In genomic region chr13:85031771-85032170, GRCh38 we compare ENCODE assay signal across 15 cellular contexts.
DNase-seq lines count a peak whose midpoint lies in the region; ATAC-seq and TF ChIP-seq lines count a peak whose summit lies in the region.
"Had no signal": no experiment of that assay in that cellular context is flagged by ENCODE, and none has a peak within 500 bp of the region (broad histone marks: within the 10 kb centered on the region; RNA-seq: fewer than 3 reads in every experiment).

No MANE protein-coding gene starts in this region.

- H4K20me1 ChIP-seq in Karpas-422 (ENCODE audit: insufficient read depth, low read depth, low read length) = no peaks in the 10 kb centered on the region

- 57 to 58% methylated on average over 1 of the region's 1 CpG for whole genome bisulfite sequencing in esophagus squamous epithelium, 2 donors

- ATAC-seq in WTC11 = peak; percentile 24; the same call in 1 of the 2 replicates
- ATAC-seq: CD8-positive, alpha-beta T cell had no signal

- no peak overlapping the region for H3K9ac ChIP-seq in Karpas-422 (ENCODE audit: low read length)

- H3K9me3 ChIP-seq in Karpas-422 (ENCODE audit: low read length) (peaks cover 9% of the 10 kb centered on the region), esophagus squamous epithelium (peaks cover 0 to 10% (median 0%) of the 10 kb centered on the region in 3 donors), tibial artery (peaks cover 0 to 10% (median 8%) of the 10 kb centered on the region in 3 donors)

- peaks cover 21% of the 10 kb centered on the region for H3K9me3 Mint-ChIP-seq in WTC11

- no peaks in the 10 kb centered on the region; the same call in 1 of the 2 replicates for H3K36me3 ChIP-seq in Karpas-422 (ENCODE audit: insufficient read depth, low read length)
- no peaks in the 10 kb centered on the region for H3K36me3 ChIP-seq in esophagus squamous epithelium
- H3K36me3 ChIP-seq in tibial artery = no peaks in the 10 kb centered on the region

- CTCF ChIA-PET in WTC11 (lab: Charles Lee) = no interaction called here

- no peaks in the 10 kb centered on the region for H3K79me2 ChIP-seq in Karpas-422 (ENCODE audit: low read length)

- peaks cover 17% of the 10 kb centered on the region for H3K36me3 Mint-ChIP-seq in WTC11
- H3K36me3 Mint-ChIP-seq: CD14-positive monocyte; CD8-positive, alpha-beta T cell had no signal

- intact Hi-C loops in esophagus squamous epithelium (cut with DNase I) (no loop called here), tibial artery (cut with DNase I; ENCODE audit: low total_unique reads) (no loop called here)

- H3K27me3 ChIP-seq in Karpas-422 (ENCODE audit: low read length) (no peaks in the 10 kb centered on the region), esophagus squamous epithelium (no peaks in the 10 kb centered on the region), tibial artery (no peaks in the 10 kb centered on the region)

- H3K27ac Mint-ChIP-seq in WTC11 = no peak overlapping the region
- H3K27ac Mint-ChIP-seq: CD14-positive monocyte; CD8-positive, alpha-beta T cell; HFFc6 had no signal

- H3K27ac ChIP-seq in Karpas-422 (ENCODE audit: low read length) (no peak overlapping the region), esophagus squamous epithelium (no peak overlapping the region), tibial artery (no peak overlapping the region)
- H3K27ac ChIP-seq: HL-60 had no signal

- POLR2A ChIA-PET in WTC11 (lab: Charles Lee) = no interaction called here

- no peak overlapping the region for H3K4me2 ChIP-seq in Karpas-422 (ENCODE audit: low read depth, low read length, poor library complexity, severe bottlenecking)

- no peak for DNase-seq in Karpas-422
- no peak for DNase-seq in WTC11 (ENCODE audit: low spot score)
- peak; percentile 73 for DNase-seq in left kidney (ENCODE audit: low read depth, low spot score)
- DNase-seq in esophagus squamous epithelium (lab: John Stamatoyannopoulos, UW) = no peak
- no peak for DNase-seq in NCI-H1436 (lab: John Stamatoyannopoulos, UW)
- DNase-seq in tibial artery = no peak
- DNase-seq: CD8-positive, alpha-beta T cell; COR-L47; DMS153; DMS79 treated with DMSO at 0.1 percent for 48 hours; EL; HCEC 1CT; HFFc6 had no signal

- no peak overlapping the region for H3K4me3 Mint-ChIP-seq in WTC11
- H3K4me3 Mint-ChIP-seq: CD14-positive monocyte; CD8-positive, alpha-beta T cell; HFFc6 had no signal

- peak overlapping the region; percentile 85 for H2AFZ ChIP-seq in Karpas-422 (ENCODE audit: low read length)

- H3K9me2 ChIP-seq in Karpas-422 (replicated peaks; ENCODE audit: insufficient read depth, low read length) = no peaks in the 10 kb centered on the region

- H3K4me3 ChIP-seq in Karpas-422 (ENCODE audit: low read length) (no peak overlapping the region), esophagus squamous epithelium (no peak overlapping the region), tibial artery (no peak overlapping the region)

- TF ChIP-seq CTCF in WTC11 (IDR thresholded peaks at IDR 0.05) (no peak), esophagus squamous epithelium (IDR thresholded peaks at IDR 0.05) (no peak), tibial artery (IDR thresholded peaks at IDR 0.05) (no peak)

- H3K4me1 ChIP-seq in Karpas-422 (ENCODE audit: low read length) (peaks cover 6% of the 10 kb centered on the region), esophagus squamous epithelium (no peaks in the 10 kb centered on the region), tibial artery (no peaks in the 10 kb centered on the region)

- no peaks in the 10 kb centered on the region for H3K27me3 Mint-ChIP-seq in WTC11 (ENCODE audit: low read depth)

- peaks cover 2% of the 10 kb centered on the region; the same call in 1 of the 2 replicates for H3K4me1 Mint-ChIP-seq in WTC11
- H3K4me1 Mint-ChIP-seq: CD14-positive monocyte had no signal

- no peak for TF ChIP-seq POLR2A in esophagus squamous epithelium (IDR thresholded peaks at IDR 0.05)

TF ChIP-seq in WTC11, 78 proteins besides CTCF, POLR2A, EP300 and RAD21 (continues in another document):
- no peak for TF ChIP-seq ZNF671 (CRISPR knock-in tag; IDR thresholded peaks at IDR 0.05)
- TF ChIP-seq AR (CRISPR knock-in tag; IDR thresholded peaks at IDR 0.05) = no peak
- no peak for TF ChIP-seq ERG (CRISPR knock-in tag; IDR thresholded peaks at IDR 0.05)
- TF ChIP-seq ATF3 (CRISPR knock-in tag; conservative IDR thresholded peaks at IDR 0.05) = no peak
- TF ChIP-seq NR1H2 (CRISPR knock-in tag; IDR thresholded peaks at IDR 0.05) = no peak
- TF ChIP-seq PREB (CRISPR knock-in tag; IDR thresholded peaks at IDR 0.05; ENCODE audit: borderline replicate concordance) = no peak
- no peak for TF ChIP-seq MLX (CRISPR knock-in tag; IDR thresholded peaks at IDR 0.05)
- no peak for TF ChIP-seq ZNF425 (CRISPR knock-in tag; conservative IDR thresholded peaks at IDR 0.05)
- no peak for TF ChIP-seq RELA (CRISPR knock-in tag; IDR thresholded peaks at IDR 0.05; ENCODE audit: borderline replicate concordance)
